In the genomic region with DNA sequence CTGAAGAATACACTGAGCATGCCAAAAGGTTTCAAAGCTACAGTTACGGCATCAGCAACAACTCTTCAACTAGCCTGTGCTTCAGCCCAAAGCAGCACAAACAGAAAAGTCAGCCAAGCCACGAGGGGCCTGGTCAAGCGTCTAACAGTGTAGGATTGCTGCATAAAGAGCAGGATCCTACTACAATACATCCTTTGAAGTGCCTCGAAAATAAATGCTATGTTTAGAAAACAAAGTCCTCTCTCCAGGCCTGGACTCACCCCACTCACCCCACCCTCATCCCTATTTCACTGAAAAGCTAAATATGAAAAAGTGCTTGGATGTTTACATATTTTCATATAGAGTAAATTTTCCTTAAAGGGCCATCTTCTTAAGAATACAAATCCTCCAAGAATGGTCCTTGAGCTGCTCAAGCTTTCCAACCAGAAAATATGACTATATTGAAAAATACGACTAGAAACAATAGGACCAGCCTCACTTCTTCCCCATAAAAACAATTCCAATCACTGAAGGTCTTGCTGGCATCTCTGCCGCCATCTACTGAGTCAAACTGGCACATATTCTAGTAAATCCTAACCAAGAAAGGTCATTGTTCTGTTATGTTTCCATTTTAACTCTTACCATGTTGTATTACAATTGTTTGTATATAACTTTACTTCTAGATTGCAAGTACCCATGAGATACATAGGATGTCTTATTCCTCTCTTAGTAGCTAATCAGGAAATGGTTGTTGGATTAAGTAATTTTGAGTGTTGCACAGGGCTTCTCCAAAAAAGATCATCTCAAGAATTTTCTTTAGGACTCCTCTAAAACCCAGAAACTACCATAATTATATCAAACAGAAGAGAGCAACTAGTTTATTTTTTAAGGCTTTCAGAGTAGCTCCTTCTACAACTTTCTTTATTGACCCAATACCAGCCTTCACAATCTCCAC, we compare ENCODE assay signal across 8 cellular contexts.
DNase-seq lines count a peak whose midpoint lies in the region; ATAC-seq and TF ChIP-seq lines count a peak whose summit lies in the region.

No MANE protein-coding gene starts in this region.

- no peak overlapping the region for H3K4me3 ChIP-seq in WERI-Rb-1 (ENCODE audit: low read depth, low read length)
- no peak overlapping the region for H3K4me3 ChIP-seq in epithelial cell of proximal tubule (ENCODE audit: low read depth, low read length)
- no peak overlapping the region for H3K4me3 ChIP-seq in muscle layer of duodenum (ENCODE audit: low read depth in 1 of 2, low read length in 2 of 2)
- H3K4me3 ChIP-seq in aorta (ENCODE audit: low read length in 2 of 2), result no peak overlapping the region

- H3K36me3 ChIP-seq in WERI-Rb-1 (no peaks in the 10 kb centered on the region), muscle layer of duodenum (ENCODE audit: control insufficient read depth in 1 of 2, insufficient read depth in 2 of 2, low read length in 2 of 2) (peaks cover 0 to 3% of the 10 kb centered on the region in 2 donors), aorta (ENCODE audit: control insufficient read depth in 1 of 2, insufficient read depth in 2 of 2, low read length in 1 of 2) (no peaks in the 10 kb centered on the region)

- 1 to 5% methylated on average over 6 of the region's 6 CpGs for WGBS in aorta, 2 donors

- H3K9me3 ChIP-seq in WERI-Rb-1 (ENCODE audit: severe bottlenecking) (no peaks in the 10 kb centered on the region), muscle layer of duodenum (ENCODE audit: control insufficient read depth in 1 of 2, low read length in 2 of 2) (no peaks in the 10 kb centered on the region), aorta (ENCODE audit: control insufficient read depth, low read length) (no peaks in the 10 kb centered on the region)

- H3K4me1 ChIP-seq in muscle layer of duodenum (ENCODE audit: control insufficient read depth in 1 of 2, insufficient read depth in 2 of 2, low read length in 2 of 2) (peaks cover 13 to 25% of the 10 kb centered on the region in 2 donors), aorta (ENCODE audit: control insufficient read depth in 1 of 2, insufficient read depth in 2 of 2, low read length in 2 of 2) (peaks cover 2 to 4% of the 10 kb centered on the region in 2 donors)

- TF ChIP-seq CTCF in WERI-Rb-1 (IDR thresholded peaks at IDR 0.05; ENCODE audit: low read depth, low read length), result peak; percentile 67
- peak; percentile 86 for TF ChIP-seq CTCF in epithelial cell of proximal tubule (conservative IDR thresholded peaks at IDR 0.05; ENCODE audit: low read depth, low read length)

- in situ Hi-C loops in Caki2 (cut with HindIII; ENCODE audit: low pct_unique_long_range_greater_than_20kb, low sequenced_read_pairs), result no loop called here

- peak; percentile 51 for DNase-seq in Caki2 (ENCODE audit: low read depth)
- peak; percentile 60 for DNase-seq in NCI-H2029 (lab: John Stamatoyannopoulos, UW)
- DNase-seq in WERI-Rb-1, result peak; percentile 59
- DNase-seq in epithelial cell of proximal tubule (ENCODE audit: low read depth), result no peak
- DNase-seq in aorta, result peak in 1 of 2 donors; percentile 67

- H3K27me3 ChIP-seq in WERI-Rb-1 (ENCODE audit: insufficient read depth, low read depth, severe bottlenecking), result no peaks in the 10 kb centered on the region
- no peaks in the 10 kb centered on the region for H3K27me3 ChIP-seq in muscle layer of duodenum (ENCODE audit: low read depth, low read length)
- no peaks in the 10 kb centered on the region for H3K27me3 ChIP-seq in aorta (ENCODE audit: control insufficient read depth in 1 of 2, insufficient read depth in 2 of 2, low read length in 1 of 2)

- intact Hi-C loops in aorta (cut with DNase I), result loop anchor here (2.0 to 10.0 kb wide), 3 partner anchors 120 to 154 kb away; no protein-coding TSS in a partner anchor

- H3K27ac ChIP-seq in WERI-Rb-1 (no peak overlapping the region), muscle layer of duodenum (ENCODE audit: low read length) (peak overlapping the region; percentile 33), aorta (ENCODE audit: low read depth in 1 of 2, low read length in 2 of 2) (peak overlapping the region; percentile 77 to 91)

- ATAC-seq in GM21529 (IDR thresholded peaks at IDR 0.05; ENCODE audit: unreplicated experiment), result peak; percentile 67
- ATAC-seq in aorta (ENCODE audit: low FRiP score), result peak; percentile 84
- ATAC-seq in GM21786 (IDR thresholded peaks at IDR 0.05; ENCODE audit: unreplicated experiment), result no peak
